8 cellular contexts compared by ENCODE assay signal in genomic region chr3:49722896-49723295, GRCh38.
DNase-seq lines count a peak whose midpoint lies in the region; ATAC-seq and TF ChIP-seq lines count a peak whose summit lies in the region.

No MANE protein-coding gene starts in this region.

- H3K4me3 ChIP-seq in HUES6 (ENCODE audit: low read depth, low read length) (peak overlapping the region; percentile 97), mucosa of stomach (ENCODE audit: low read length) (peak overlapping the region; percentile 87)

- H3K9me3 Mint-ChIP-seq in central memory CD8-positive, alpha-beta T cell = no peaks in the 10 kb centered on the region

- H3K9ac ChIP-seq in HUES6 (ENCODE audit: low read length) = peak overlapping the region; percentile 93
- H3K9ac ChIP-seq in mucosa of stomach (ENCODE audit: low read length) = peak overlapping the region; percentile 94

- H3K27ac Mint-ChIP-seq in central memory CD8-positive, alpha-beta T cell (ENCODE audit: low read depth) = peak overlapping the region; percentile 96

- peak overlapping the region; percentile 86 for H3K4me3 Mint-ChIP-seq in central memory CD8-positive, alpha-beta T cell

- H3K27ac ChIP-seq in 22Rv1 (peak overlapping the region; percentile 97), HUES6 (ENCODE audit: low read depth, low read length) (no peak overlapping the region)

- H3K4me1 ChIP-seq in HUES6 (ENCODE audit: control insufficient read depth, insufficient read depth, low read length) (peaks cover 18% of the 10 kb centered on the region), mucosa of stomach (ENCODE audit: control insufficient read depth, insufficient read depth, low read length) (peaks cover 65% of the 10 kb centered on the region)

- peaks cover 42% of the 10 kb centered on the region for H3K36me3 Mint-ChIP-seq in central memory CD8-positive, alpha-beta T cell (ENCODE audit: insufficient read depth)

- no peaks in the 10 kb centered on the region for H3K9me3 ChIP-seq in HUES6 (ENCODE audit: control insufficient read depth, insufficient read depth, low read depth, low read length)
- H3K9me3 ChIP-seq in mucosa of stomach (ENCODE audit: control insufficient read depth, low read length) = no peaks in the 10 kb centered on the region

- no peak for TF ChIP-seq CTCF in 22Rv1 (IDR thresholded peaks at IDR 0.05)

- ATAC-seq in central memory CD8-positive, alpha-beta T cell (replicated peaks; ENCODE audit: extremely low read depth, poor library complexity, severe bottlenecking) = no peak
- ATAC-seq in GM18907 (IDR thresholded peaks at IDR 0.05; ENCODE audit: unreplicated experiment) = no peak

- H3K36me3 ChIP-seq in HUES6 (ENCODE audit: control insufficient read depth, insufficient read depth, low read length) (peaks cover 42% of the 10 kb centered on the region), mucosa of stomach (ENCODE audit: control insufficient read depth, insufficient read depth, low read length) (peaks cover 15% of the 10 kb centered on the region)

- H3K27me3 Mint-ChIP-seq in central memory CD8-positive, alpha-beta T cell = no peaks in the 10 kb centered on the region

- peaks cover 44% of the 10 kb centered on the region for H3K4me1 Mint-ChIP-seq in central memory CD8-positive, alpha-beta T cell

- no peak for DNase-seq in central memory CD8-positive, alpha-beta T cell (ENCODE audit: low spot score in 2 of 2)
- DNase-seq in DMS53 treated with DMSO at 0.1 percent for 48 hours (lab: John Stamatoyannopoulos, UW; ENCODE audit: unreplicated experiment) = no peak
- no peak for DNase-seq in NCI-H128 (lab: John Stamatoyannopoulos, UW; ENCODE audit: unreplicated experiment)
- no peak for DNase-seq in foreskin melanocyte

- H3K27me3 ChIP-seq in HUES6 (ENCODE audit: control insufficient read depth, insufficient read depth, low read length) (no peaks in the 10 kb centered on the region), mucosa of stomach (ENCODE audit: control insufficient read depth, insufficient read depth, low read length) (no peaks in the 10 kb centered on the region)
